In genomic region chr2:11505652-11506610, GRCh38 we compare ENCODE assay signal across 11 cellular contexts. TPM values are rescaled to one million over a fixed set of nuclear protein-coding genes. Genes with fewer than 3 reads are reported as not detected.
A peak's percentile ranks its signal among the peaks of the same experiment; 100 is the strongest.
DNase-seq lines count a peak whose midpoint lies in the region; ATAC-seq, FAIRE-seq and TF ChIP-seq lines count a peak whose summit lies in the region.
"Had no signal": no experiment of that assay in that cellular context is flagged by ENCODE, and none has a peak within 500 bp of the region (broad histone marks: within the 10 kb centered on the region; RNA-seq: fewer than 3 reads in every experiment).

No MANE protein-coding gene starts in this region.

- no peaks in the 10 kb centered on the region for H3K79me2 ChIP-seq in GM12878 (ENCODE audit: control insufficient read depth, insufficient read depth, low read length)

- peaks cover 2% of the 10 kb centered on the region; the same call in 1 of the 3 replicates for H3K9me3 ChIP-seq in GM12878 (replicated peaks; ENCODE audit: control insufficient read depth, insufficient read depth, low read length)
- no peaks in the 10 kb centered on the region for H3K9me3 ChIP-seq in gastroesophageal sphincter

- intact Hi-C loops in Right ventricle myocardium superior (cut with DNase I) (no loop called here), cardiac septum (cut with DNase I) (no loop called here), GM12878 (cut with micrococcal nuclease; ENCODE audit: unreplicated experiment) (no loop called here)

- H3K4me1 ChIP-seq in GM12878 (ENCODE audit: control insufficient read depth, insufficient read depth, low read length) (peaks cover 10% of the 10 kb centered on the region), gastroesophageal sphincter (peaks cover 0 to 11% (median 0%) of the 10 kb centered on the region in 3 donors)

- DNase-seq in Right ventricle myocardium superior, result no peak
- no peak for DNase-seq in cardiac septum (ENCODE audit: low spot score)
- peak; percentile 35 for DNase-seq in GM12878 (ENCODE audit: low read depth, low spot score)
- DNase-seq in activated CD8-positive, alpha-beta memory T cell treated with anti-CD3 and anti-CD28 coated beads, Interleukin-2, amount 50 U/mL, for 4 hours, result no peak
- DNase-seq in iPS-NIHi11 (ENCODE audit: low spot score), result no peak
- DNase-seq in COLO829 (ENCODE audit: low spot score), result no peak
- DNase-seq: natural killer cell; stimulated activated CD4-positive, alpha-beta T cell treated with anti-CD3 and anti-CD28 coated beads, Interleukin-4, amount 100 ng/mL, for 1 hour had no signal

- TF ChIP-seq EP300 in GM12878 (IDR thresholded peaks at IDR 0.05; ENCODE audit: borderline replicate concordance in 1 of 2, control insufficient read depth in 1 of 2, low read depth in 2 of 2, low read length in 2 of 2), result no peak
- TF ChIP-seq EP300 in gastroesophageal sphincter (IDR thresholded peaks at IDR 0.05), result no peak

- TF ChIP-seq POLR2A in GM12878 (IDR thresholded peaks at IDR 0.05; ENCODE audit: low read depth, low read length) (no peak), gastroesophageal sphincter (IDR thresholded peaks at IDR 0.05) (no peak)

- in situ Hi-C loops in GM12878 (cut with MboI), result no loop called here

- no peak overlapping the region for H3K4me3 ChIP-seq in GM12878
- no peak overlapping the region for H3K4me3 ChIP-seq in gastroesophageal sphincter
- H3K4me3 ChIP-seq: tibial nerve had no signal

- no peaks in the 10 kb centered on the region for H3K27me3 ChIP-seq in GM12878 (replicated peaks in 1 of 2; ENCODE audit: control insufficient read depth in 2 of 2, insufficient read depth in 2 of 2, low read length in 1 of 2)
- H3K27me3 ChIP-seq in gastroesophageal sphincter, result no peaks in the 10 kb centered on the region
- H3K27me3 ChIP-seq: tibial nerve had no signal

- 49% methylated on average over 11 of the region's 11 CpGs for WGBS in GM12878 (ENCODE audit: insufficient coverage, insufficient replicate concordance, low lambda C conversion rate, missing lambda C conversion rate)
- 82 to 83% methylated on average over 7 to 9 of the region's 11 CpGs for WGBS in gastroesophageal sphincter (ENCODE audit: low coverage in 1 of 2), 2 donors

- H2AFZ ChIP-seq in GM12878 (ENCODE audit: control insufficient read depth, low read depth, low read length), result no peak overlapping the region

- SMC1A ChIA-PET in GM12878 (lab: Charles Lee; ENCODE audit: uncharacterized antibody, unreplicated experiment), result no interaction called here

- POLR2A ChIA-PET in GM12878 (lab: Charles Lee), result no interaction called here

- TF ChIP-seq RAD21 in GM12878 (IDR thresholded peaks at IDR 0.05; ENCODE audit: insufficient read depth, low read depth, low read length), result no peak

- no peak overlapping the region for H3K9ac ChIP-seq in GM12878 (ENCODE audit: control insufficient read depth, insufficient read depth, low read length)

- TF ChIP-seq CTCF in GM12878 (IDR thresholded peaks at IDR 0.05 in 2 of 3, conservative IDR thresholded peaks at IDR 0.05 in 1 of 3; ENCODE audit: control insufficient read depth in 2 of 3, extremely low read depth in 1 of 3, insufficient read depth in 1 of 3, low read depth in 3 of 3, low read length in 3 of 3) (no peak), gastroesophageal sphincter (IDR thresholded peaks at IDR 0.05) (no peak)

- H3K36me3 ChIP-seq in GM12878 (ENCODE audit: control insufficient read depth in 2 of 2, insufficient read depth in 2 of 2, low read length in 1 of 2) (no peaks in the 10 kb centered on the region), gastroesophageal sphincter (no peaks in the 10 kb centered on the region)
- H3K36me3 ChIP-seq: tibial nerve had no signal

- no TSS peak for BruUV-seq in GM12878 (replicated peaks; lab: Mats Ljungman, UMichigan)

- CTCF ChIA-PET in GM12878 (lab: Yijun Ruan, JAX), result no interaction called here

- FAIRE-seq in GM12878 (lab: Jason Lieb, UNC), result no peak

- H3K27ac ChIP-seq in GM12878 (ENCODE audit: control insufficient read depth, insufficient read depth) (no peak overlapping the region), gastroesophageal sphincter (no peak overlapping the region)

- RAD21 ChIA-PET in GM12878 (lab: Charles Lee; ENCODE audit: unreplicated experiment), result no interaction called here

- H4K20me1 ChIP-seq in GM12878 (ENCODE audit: control insufficient read depth, insufficient read depth), result no peaks in the 10 kb centered on the region

- ATAC-seq in Right ventricle myocardium superior (ENCODE audit: poor library complexity), result peak; percentile 15
- ATAC-seq in HG03442 (IDR thresholded peaks at IDR 0.05; ENCODE audit: unreplicated experiment), result peak; percentile 93
- peak; percentile 87 for ATAC-seq in GM12878
- ATAC-seq in gastroesophageal sphincter, result no peak
- ATAC-seq: natural killer cell had no signal

- no peak overlapping the region for H3K4me2 ChIP-seq in GM12878 (ENCODE audit: control insufficient read depth, insufficient read depth)

TF ChIP-seq in GM12878, 131 proteins besides CTCF, POLR2A, EP300 and RAD21:
- TF ChIP-seq CHD4 (IDR thresholded peaks at IDR 0.05) (no peak), JUNB (IDR thresholded peaks at IDR 0.05) (peak; percentile 39; the same call in 1 of the 2 replicates), RUNX3 (IDR thresholded peaks at IDR 0.05; ENCODE audit: low read length) (peak; percentile 93), CBX5 (IDR thresholded peaks at IDR 0.05; ENCODE audit: low read depth) (0 out of 2 replicates have a peak, but pooled peaks have one; percentile 13), BMI1 (IDR thresholded peaks at IDR 0.05; ENCODE audit: borderline replicate concordance) (no peak), BCL11A (IDR thresholded peaks at IDR 0.05; ENCODE audit: low read depth, low read length) (peak; percentile 21; the same call in 1 of the 2 replicates), SMC3 (IDR thresholded peaks at IDR 0.05; ENCODE audit: borderline replicate concordance, low read length) (no peak), EED (IDR thresholded peaks at IDR 0.05; ENCODE audit: low read depth) (peak; percentile 65), ESRRA (IDR thresholded peaks at IDR 0.05; ENCODE audit: low read length) (no peak), CBFB (IDR thresholded peaks at IDR 0.05; ENCODE audit: low read depth) (0 out of 2 replicates have a peak, but pooled peaks have one; percentile 44), RBBP5 (conservative IDR thresholded peaks at IDR 0.05) (no peak), IRF4 (IDR thresholded peaks at IDR 0.05; ENCODE audit: low read depth, low read length) (peak; percentile 59; the same call in 1 of the 2 replicates), BHLHE40 (IDR thresholded peaks at IDR 0.05; ENCODE audit: borderline replicate concordance in 1 of 2, low read depth in 2 of 2, low read length in 1 of 2) (peak in 1 of 2 experiments; percentile 29; a peak in 1 of 4 replicates), TCF12 (IDR thresholded peaks at IDR 0.05; ENCODE audit: low read depth, low read length) (peak; percentile 38; the same call in 1 of the 2 replicates), TCF3 (IDR thresholded peaks at IDR 0.05; ENCODE audit: borderline replicate concordance, insufficient read depth, low read depth, low read length) (0 out of 2 replicates have a peak, but pooled peaks have one; percentile 58)

RNA-seq across cellular contexts. Expression of gene GREB1, which starts 27.9 kb away (rescaled TPM):
- total RNA-seq in Right ventricle myocardium superior, result 9.0 TPM
- total RNA-seq in cardiac septum, result 2.9 TPM
- 1.3 and 3.0 TPM in 2 replicates for total RNA-seq in GM12878 (2013; cell fraction: nucleolus; rRNA removed)
- 0.11 and 0.62 TPM in 2 replicates for total RNA-seq in GM12878 (2014; rRNA removed)
- 0.55 and 0.67 TPM in 2 replicates for total RNA-seq in GM12878 (2014; rRNA removed; fragmentation: Illumina TruSeq; extraction: Trizol)
- total RNA-seq in GM12878 (2021), result 0.69 and 2.1 TPM in 2 replicates
- not detected for polyA plus RNA-seq in GM12878 (2011; ENCODE audit: low read depth)
- polyA plus RNA-seq in GM12878 (2011; rRNA removed), result 0.22 and 0.39 TPM in 2 replicates
- polyA plus RNA-seq in GM12878 (2011; cell fraction: cytosol; rRNA removed), result 0.19 and 0.27 TPM in 2 replicates
- polyA plus RNA-seq in GM12878 (2011; cell fraction: nucleus; rRNA removed), result 0.18 and 0.46 TPM in 2 replicates
- polyA plus RNA-seq in GM12878 (2012), result 0.22 and 0.23 TPM in 2 replicates
- polyA plus RNA-seq in GM12878 (2014; fragmentation: Illumina TruSeq; extraction: Trizol), result 0.37 and 3.5 TPM in 2 replicates
- under 1 TPM in 1 of 2 experiments, not detected in 1; 0.09 TPM for polyA plus RNA-seq in GM12878 (2014; fragmentation: Nextera tagmentation; extraction: Ambion mirVana)
- 0.23 and 0.28 TPM in 2 replicates for polyA plus RNA-seq in GM12878 (2014; rRNA removed)
- polyA plus RNA-seq in GM12878 (2016; fragmentation: Nextera tagmentation; extraction: Ambion mirVana), result under 1 TPM; 0.35 to 0.36 TPM
- 0.22 and 0.31 TPM in 2 replicates for polyA minus RNA-seq in GM12878 (2011; rRNA and poly(A)+ RNA removed)
- not detected in 2 replicates for polyA minus RNA-seq in GM12878 (2011; cell fraction: cytosol; rRNA and poly(A)+ RNA removed)
- not detected in 2 replicates for polyA minus RNA-seq in GM12878 (2011; cell fraction: nucleus; rRNA and poly(A)+ RNA removed)
- total RNA-seq in gastroesophageal sphincter, result 1 to 10 TPM; 3.1 to 8.8 (median 6.5) TPM

RNA-seq across cellular contexts. Expression of gene E2F6, which starts 40.0 kb away (rescaled TPM):
- total RNA-seq in Right ventricle myocardium superior (12.2 TPM), cardiac septum (18.7 TPM), GM12878 (2014; rRNA removed) (9.2 and 11.3 TPM in 2 replicates), GM12878 (2014; rRNA removed; fragmentation: Illumina TruSeq; extraction: Trizol) (9.9 and 10.1 TPM in 2 replicates), GM12878 (2021) (10.9 and 11.9 TPM in 2 replicates), gastroesophageal sphincter (10 to 100 TPM; 15.6 to 20.1 (median 19.6) TPM)
- total RNA-seq in GM12878 (2013; cell fraction: nucleolus; rRNA removed), result 11.1 and 16.6 TPM in 2 replicates
- 6.7 TPM for polyA plus RNA-seq in GM12878 (2011; ENCODE audit: low read depth)
- polyA plus RNA-seq in GM12878 (2011; rRNA removed) (15.5 and 19.7 TPM in 2 replicates), GM12878 (2014; fragmentation: Illumina TruSeq; extraction: Trizol) (10.9 and 11.7 TPM in 2 replicates), GM12878 (2014; fragmentation: Nextera tagmentation; extraction: Ambion mirVana) (1 to 10 TPM; 4.2 to 5.3 TPM), GM12878 (2014; rRNA removed) (12.3 and 12.6 TPM in 2 replicates), GM12878 (2016; fragmentation: Nextera tagmentation; extraction: Ambion mirVana) (10 to 100 TPM; 11.7 to 12.7 TPM)
- polyA plus RNA-seq in GM12878 (2011; cell fraction: cytosol; rRNA removed), result 6.0 and 6.5 TPM in 2 replicates
- 7.3 and 8.5 TPM in 2 replicates for polyA plus RNA-seq in GM12878 (2011; cell fraction: nucleus; rRNA removed)
- polyA plus RNA-seq in GM12878 (2012), result 7.1 and 8.6 TPM in 2 replicates
- 6.7 and 11.5 TPM in 2 replicates for polyA minus RNA-seq in GM12878 (2011; rRNA and poly(A)+ RNA removed)
- 2.1 and 5.2 TPM in 2 replicates for polyA minus RNA-seq in GM12878 (2011; cell fraction: cytosol; rRNA and poly(A)+ RNA removed)
- polyA minus RNA-seq in GM12878 (2011; cell fraction: nucleus; rRNA and poly(A)+ RNA removed), result 2.3 and 3.8 TPM in 2 replicates
